In genomic region chr16:83925957-83926725, GRCh38 we compare ENCODE assay signal across 8 cellular contexts. TPM values are rescaled to one million over a fixed set of nuclear protein-coding genes. Genes with fewer than 3 reads are reported as not detected.
DNase-seq lines count a peak whose midpoint lies in the region; ATAC-seq, FAIRE-seq and TF ChIP-seq lines count a peak whose summit lies in the region.
"Had no signal": no experiment of that assay in that cellular context is flagged by ENCODE, and none has a peak within 500 bp of the region (broad histone marks: within the 10 kb centered on the region; RNA-seq: fewer than 3 reads in every experiment).

No MANE protein-coding gene starts in this region.

- ATAC-seq in HG02852 (IDR thresholded peaks at IDR 0.05; ENCODE audit: unreplicated experiment): no peak
- no peak for ATAC-seq in GM18867 (IDR thresholded peaks at IDR 0.05; ENCODE audit: unreplicated experiment)

- no peak for TF ChIP-seq POLR2A in H1 (IDR thresholded peaks at IDR 0.05; ENCODE audit: control extremely low read depth in 1 of 2, low read depth in 2 of 2, low read length in 2 of 2)

- H3K36me3 ChIP-seq in H1 (ENCODE audit: control insufficient read depth in 2 of 4, insufficient read depth in 4 of 4, low read length in 3 of 4): no peaks in the 10 kb centered on the region
- no peaks in the 10 kb centered on the region for H3K36me3 ChIP-seq in skeletal muscle satellite cell (ENCODE audit: insufficient read depth, low read length)

- H3K14ac ChIP-seq in H1 (ENCODE audit: insufficient read length): no peak overlapping the region

- H3K27me3 ChIP-seq in H1 (replicated peaks in 1 of 4; ENCODE audit: control insufficient read depth in 3 of 4, extremely low read depth in 1 of 4, insufficient read depth in 3 of 4, low read length in 3 of 4) (0 out of 7 replicates have a peak, but pooled peaks cover 0 to 6% (median 0%) of the 10 kb centered on the region in 4 experiments), skeletal muscle satellite cell (ENCODE audit: control insufficient read depth, insufficient read depth, low read length) (no peaks in the 10 kb centered on the region)

- no peak overlapping the region for H3K18ac ChIP-seq in H1 (ENCODE audit: extremely low read depth, low read length)

- H4K20me1 ChIP-seq in H1 (replicated peaks in 1 of 2; ENCODE audit: control insufficient read depth in 1 of 2, insufficient read depth in 2 of 2, low read length in 2 of 2): no peaks in the 10 kb centered on the region

- no peak overlapping the region for H4K91ac ChIP-seq in H1 (replicated peaks; ENCODE audit: insufficient read length, low read length)

- H2BK20ac ChIP-seq in H1 (ENCODE audit: low read length): no peak overlapping the region

- TF ChIP-seq RAD21 in H1 (IDR thresholded peaks at IDR 0.05 in 1 of 2, conservative IDR thresholded peaks at IDR 0.05 in 1 of 2; ENCODE audit: low read depth in 2 of 2, low read length in 2 of 2): no peak

- peaks cover 1% of the 10 kb centered on the region; the same call in 1 of the 2 replicates for H3K23me2 ChIP-seq in H1 (ENCODE audit: low read depth, low read length)

- peaks cover 11% of the 10 kb centered on the region for H3K27me3 Mint-ChIP-seq in HFFc6 (ENCODE audit: insufficient read depth)
- H3K27me3 Mint-ChIP-seq: activated CD4-positive, alpha-beta memory T cell treated with anti-CD3 and anti-CD28 coated beads, Interleukin-2, amount 10 ng/mL, durations not matched to agents 7 days and 5 days had no signal

- H4K5ac ChIP-seq in H1 (ENCODE audit: insufficient read length, low read depth, low read length): no peak overlapping the region

- no peaks in the 10 kb centered on the region for H3K79me1 ChIP-seq in H1 (ENCODE audit: low read depth, low read length)

- H3K27ac ChIP-seq in H1 (ENCODE audit: low read depth, low read length): no peak overlapping the region

- H3K56ac ChIP-seq in H1 (replicated peaks; ENCODE audit: insufficient read length, low read depth, low read length): no peak overlapping the region

- no peaks in the 10 kb centered on the region for H3K36me3 Mint-ChIP-seq in HFFc6 (ENCODE audit: low read depth)

- CTCF ChIA-PET in H1 (lab: Charles Lee; ENCODE audit: partially characterized antibody): interaction anchor here (0.9 to 3.4 kb wide), 19 partner anchors 10 to 140 kb away, joined by 3 to 35 read pairs (median 7); partner anchors contain the start of gene OSGIN1

- TF ChIP-seq EP300 in H1 (IDR thresholded peaks at IDR 0.05; ENCODE audit: borderline replicate concordance in 1 of 2, low read depth in 2 of 2, low read length in 2 of 2): no peak

- no peaks in the 10 kb centered on the region for H3K9me3 Mint-ChIP-seq in HFFc6
- H3K9me3 Mint-ChIP-seq: activated CD4-positive, alpha-beta memory T cell treated with anti-CD3 and anti-CD28 coated beads, Interleukin-2, amount 10 ng/mL, durations not matched to agents 7 days and 5 days had no signal

- POLR2A ChIA-PET in H1 (lab: Charles Lee; ENCODE audit: partially characterized antibody): interaction anchor here (0.7 to 4.1 kb wide), 5 partner anchors 9 to 104 kb away, joined by 3 to 19 read pairs (median 3); no protein-coding TSS in a partner anchor

- 74% methylated on average over 27 of the region's 27 CpGs; no CpG with 5 or more reads in 1 of the 2 experiments for WGBS in H1 (ENCODE audit: extremely low coverage in 1 of 2, insufficient coverage in 1 of 2, insufficient read length in 1 of 2, insufficient replicate concordance in 2 of 2, low coverage in 1 of 2, low lambda C conversion rate in 2 of 2, missing lambda C conversion rate in 1 of 2), 2 experiments

- DNase-seq in HFFc6 (no peak), H1 (ENCODE audit: low read depth in 1 of 2, low spot score in 2 of 2) (no peak), ureter (ENCODE audit: low spot score) (no peak)

- H2BK12ac ChIP-seq in H1 (ENCODE audit: low read depth, low read length): peak overlapping the region; percentile 45; the same call in 1 of the 2 replicates

- no peak for TF ChIP-seq CTCF in HFFc6 (IDR thresholded peaks at IDR 0.05)
- TF ChIP-seq CTCF in H1 (IDR thresholded peaks at IDR 0.05; ENCODE audit: control extremely low read depth in 1 of 3, insufficient read depth in 1 of 3, low read depth in 1 of 3, low read length in 3 of 3): peak in 1 of 3 experiments; percentile 1; a peak in 1 of 4 replicates

- H4K8ac ChIP-seq in H1 (ENCODE audit: extremely low read depth, insufficient read depth, low read length): peak overlapping the region; percentile 95

- H3K4me2 ChIP-seq in H1 (ENCODE audit: insufficient read depth in 1 of 2, low read depth in 2 of 2, low read length in 2 of 2): peak overlapping the region; percentile 64 to 67; a peak in 3 of 4 replicates
- peak overlapping the region; percentile 51 for H3K4me2 ChIP-seq in skeletal muscle satellite cell (ENCODE audit: low read length)

- H2AK5ac ChIP-seq in H1 (ENCODE audit: low read depth, low read length): no peak overlapping the region; the same call in 1 of the 2 replicates

- H2BK15ac ChIP-seq in H1 (ENCODE audit: low read length): peak overlapping the region; percentile 21; the same call in 1 of the 2 replicates

- no peak overlapping the region; a peak in 1 of 7 replicates for H3K9ac ChIP-seq in H1 (replicated peaks in 1 of 4; ENCODE audit: extremely low read depth in 1 of 4, low read depth in 3 of 4, low read length in 3 of 4)
- H3K9ac ChIP-seq in skeletal muscle satellite cell (ENCODE audit: low read depth, low read length): no peak overlapping the region

- H3K4me1 ChIP-seq in H1 (replicated peaks in 1 of 4; ENCODE audit: control insufficient read depth in 3 of 4, insufficient read depth in 4 of 4, low read length in 3 of 4) (peaks cover 0 to 6% (median 3%) of the 10 kb centered on the region in 4 experiments; a peak in 4 of 7 replicates), skeletal muscle satellite cell (ENCODE audit: control insufficient read depth, insufficient read depth, low read length) (peaks cover 17% of the 10 kb centered on the region)

- FAIRE-seq in H1 (lab: Jason Lieb, UNC): no peak

- H3K9me3 ChIP-seq in H1 (ENCODE audit: insufficient read depth in 2 of 2, low read depth in 1 of 2, low read length in 1 of 2) (no peaks in the 10 kb centered on the region), skeletal muscle satellite cell (replicated peaks; ENCODE audit: low read length) (no peaks in the 10 kb centered on the region)

- H2AFZ ChIP-seq in H1 (ENCODE audit: low read length): no peak overlapping the region

- 0 out of 2 replicates have a peak overlapping the region, but pooled peaks have one; percentile 18 for H2BK5ac ChIP-seq in H1 (ENCODE audit: low read depth, low read length)

- no peak overlapping the region for H3K4ac ChIP-seq in H1 (replicated peaks; ENCODE audit: insufficient read length, low read depth, low read length)

- H3K4me1 Mint-ChIP-seq in HFFc6 (ENCODE audit: low read depth): peaks cover 23% of the 10 kb centered on the region
- H3K4me1 Mint-ChIP-seq: activated CD4-positive, alpha-beta memory T cell treated with anti-CD3 and anti-CD28 coated beads, Interleukin-2, amount 10 ng/mL, durations not matched to agents 7 days and 5 days had no signal

- H3K79me2 ChIP-seq in H1 (ENCODE audit: control insufficient read depth in 1 of 2, insufficient read depth in 2 of 2, low read length in 2 of 2): no peaks in the 10 kb centered on the region

- no peak overlapping the region for H2BK120ac ChIP-seq in H1 (replicated peaks; ENCODE audit: low read depth, low read length)

- H3K4me3 Mint-ChIP-seq in HFFc6: peak overlapping the region; percentile 78
- H3K4me3 Mint-ChIP-seq: activated CD4-positive, alpha-beta memory T cell treated with anti-CD3 and anti-CD28 coated beads, Interleukin-2, amount 10 ng/mL, durations not matched to agents 7 days and 5 days had no signal

- no peak overlapping the region for H3K4me3 ChIP-seq in H1 (ENCODE audit: extremely low read depth in 1 of 4, insufficient read depth in 2 of 4, low read depth in 3 of 4, low read length in 4 of 4)
- no peak overlapping the region for H3K4me3 ChIP-seq in skeletal muscle satellite cell (ENCODE audit: low read length)

- no peak overlapping the region for H3K23ac ChIP-seq in H1 (ENCODE audit: insufficient read length)

- no peak overlapping the region for H3K27ac Mint-ChIP-seq in HFFc6
- H3K27ac Mint-ChIP-seq: activated CD4-positive, alpha-beta memory T cell treated with anti-CD3 and anti-CD28 coated beads, Interleukin-2, amount 10 ng/mL, durations not matched to agents 7 days and 5 days had no signal

RNA-seq across cellular contexts. Expression of gene OSGIN1, which starts 26.9 kb away (rescaled TPM):
- 1 to 10 TPM; 3.9 to 8.6 (median 7.7) TPM for total RNA-seq in HFFc6 (2021; fragmentation: NEBNext Ultra II Directional; extraction: Animal tissue kit (Norgen Biotek cat#: 25700))
- 0.48 and 0.58 TPM in 2 replicates for total RNA-seq in H1 (2021; fragmentation: NEBNext Ultra II Directional; extraction: Animal tissue kit (Norgen Biotek cat#: 25700))
- 0.76 and 1.5 TPM in 2 replicates for polyA plus RNA-seq in H1 (2011; rRNA removed)
- 1.2 TPM for polyA plus RNA-seq in H1 (2011; cell fraction: cytosol; rRNA removed)
- 2.4 TPM for polyA plus RNA-seq in H1 (2011; cell fraction: nucleus; rRNA removed)
- 0.53 to 0.86 TPM (median 0.70 TPM) in 4 replicates for polyA plus RNA-seq in H1 (2012, experiment 1 of 2)
- 0.34 TPM for polyA plus RNA-seq in H1 (2012, experiment 2 of 2)
- polyA plus RNA-seq in H1 (2013, experiment 1 of 2): 0.34 TPM
- 0.48 TPM for polyA plus RNA-seq in H1 (2013, experiment 2 of 2)
- 0.16 and 0.22 TPM in 2 replicates for polyA minus RNA-seq in H1 (2011; rRNA and poly(A)+ RNA removed)
- 0.59 TPM for polyA minus RNA-seq in H1 (2011; cell fraction: cytosol; rRNA and poly(A)+ RNA removed)
- 2.5 TPM for polyA minus RNA-seq in H1 (2011; cell fraction: nucleus; rRNA and poly(A)+ RNA removed)
- total RNA-seq in skeletal muscle satellite cell (2012; rRNA removed): 2.2 and 3.5 TPM in 2 replicates
- 5.9 TPM for total RNA-seq in ureter

RNA-seq across cellular contexts. Expression of gene MLYCD, which starts 27.2 kb away (rescaled TPM):
- total RNA-seq in HFFc6 (2021; fragmentation: NEBNext Ultra II Directional; extraction: Animal tissue kit (Norgen Biotek cat#: 25700)): 1 to 10 TPM; 1.4 to 2.5 (median 1.9) TPM
- 5.8 and 7.0 TPM in 2 replicates for total RNA-seq in H1 (2021; fragmentation: NEBNext Ultra II Directional; extraction: Animal tissue kit (Norgen Biotek cat#: 25700))
- polyA plus RNA-seq in H1 (2011; rRNA removed): 3.7 and 4.6 TPM in 2 replicates
- 3.9 TPM for polyA plus RNA-seq in H1 (2011; cell fraction: cytosol; rRNA removed)
- polyA plus RNA-seq in H1 (2011; cell fraction: nucleus; rRNA removed): 12.8 TPM
- polyA plus RNA-seq in H1 (2012, experiment 1 of 2): 3.2 to 3.9 TPM (median 3.6 TPM) in 4 replicates
- 1.7 TPM for polyA plus RNA-seq in H1 (2012, experiment 2 of 2)
- 3.0 TPM for polyA plus RNA-seq in H1 (2013, experiment 1 of 2)
- 2.4 TPM for polyA plus RNA-seq in H1 (2013, experiment 2 of 2)
- 18.3 and 19.3 TPM in 2 replicates for polyA minus RNA-seq in H1 (2011; rRNA and poly(A)+ RNA removed)
- 6.3 TPM for polyA minus RNA-seq in H1 (2011; cell fraction: cytosol; rRNA and poly(A)+ RNA removed)
- 26.2 TPM for polyA minus RNA-seq in H1 (2011; cell fraction: nucleus; rRNA and poly(A)+ RNA removed)
- total RNA-seq in skeletal muscle satellite cell (2012; rRNA removed): 1.3 and 1.5 TPM in 2 replicates
- total RNA-seq in ureter: 18.3 TPM

RNA-seq across cellular contexts. Expression of gene NECAB2, which starts 41.9 kb away (rescaled TPM):
- total RNA-seq in HFFc6 (2021; fragmentation: NEBNext Ultra II Directional; extraction: Animal tissue kit (Norgen Biotek cat#: 25700)): under 1 TPM in 1 of 6 experiments, not detected in 5; 0.40 TPM
- total RNA-seq in H1 (2021; fragmentation: NEBNext Ultra II Directional; extraction: Animal tissue kit (Norgen Biotek cat#: 25700)): 2.0 and 3.6 TPM in 2 replicates
- 4.2 and 7.5 TPM in 2 replicates for polyA plus RNA-seq in H1 (2011; rRNA removed)
- polyA plus RNA-seq in H1 (2011; cell fraction: cytosol; rRNA removed): 5.4 TPM
- polyA plus RNA-seq in H1 (2011; cell fraction: nucleus; rRNA removed): 27.9 TPM
- 3.8 to 7.5 TPM (median 5.9 TPM) in 4 replicates for polyA plus RNA-seq in H1 (2012, experiment 1 of 2)
- polyA plus RNA-seq in H1 (2012, experiment 2 of 2): 2.7 TPM
- polyA plus RNA-seq in H1 (2013, experiment 1 of 2): 3.8 TPM
- 4.0 TPM for polyA plus RNA-seq in H1 (2013, experiment 2 of 2)
- polyA minus RNA-seq in H1 (2011; rRNA and poly(A)+ RNA removed): 2.3 and 3.2 TPM in 2 replicates
- polyA minus RNA-seq in H1 (2011; cell fraction: cytosol; rRNA and poly(A)+ RNA removed): 2.6 TPM
- 4.1 TPM for polyA minus RNA-seq in H1 (2011; cell fraction: nucleus; rRNA and poly(A)+ RNA removed)
- total RNA-seq in skeletal muscle satellite cell (2012; rRNA removed): not detected in 2 replicates
- not detected for total RNA-seq in ureter
- total RNA-seq: activated CD4-positive, alpha-beta memory T cell treated with anti-CD3 and anti-CD28 coated beads, Interleukin-2, amount 10 ng/mL, durations not matched to agents 7 days and 5 days; T-helper 1 cell treated with Interleukin-12 subunit alpha and Interleukin-12 subunit beta and Interleukin-4 antibody, amounts not matched to agents 30 ng/mL and 1 ng/mL, for 36 hours had no signal
